26 cellular contexts compared by ENCODE assay signal in the genomic region with DNA sequence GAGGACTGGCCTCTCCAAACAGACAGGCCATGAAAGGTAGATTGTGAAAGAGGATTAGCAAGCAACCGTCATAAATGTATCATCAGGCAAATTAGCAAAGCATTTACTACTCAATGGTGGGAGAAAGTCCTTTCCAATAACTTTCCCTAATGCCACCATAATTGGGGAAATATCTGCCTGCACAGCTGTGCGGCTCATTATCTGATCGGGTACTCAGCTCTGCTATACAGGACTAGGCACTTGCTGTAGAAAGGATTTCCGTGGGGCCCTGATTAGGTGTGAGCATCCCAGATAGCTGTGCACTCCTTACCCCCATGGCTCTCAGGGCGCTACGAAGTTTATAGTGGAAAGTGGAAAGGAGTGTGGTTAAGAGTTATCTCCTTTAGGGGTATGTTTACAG.
"Had no signal": no experiment of that assay in that cellular context is flagged by ENCODE, and none has a peak within 500 bp of the region (broad histone marks: within the 10 kb centered on the region; RNA-seq: fewer than 3 reads in every experiment).

No MANE protein-coding gene starts in this region.

- H3K9me3 ChIP-seq: colonic mucosa, esophagus muscularis mucosa, gastroesophageal sphincter, heart left ventricle, mucosa of descending colon, neutrophil, pancreas, right lobe of liver, stomach, thoracic aorta, tibial nerve, upper lobe of left lung had no signal

- H2AFZ ChIP-seq: hepatocyte had no signal

- H3K27ac ChIP-seq: colonic mucosa, esophagus muscularis mucosa, foreskin keratinocyte, gastroesophageal sphincter, heart left ventricle, hepatocyte, neutrophil, pancreas, right lobe of liver, stomach, thoracic aorta, tibial nerve, upper lobe of left lung had no signal

- H3K27me3 ChIP-seq: colonic mucosa, esophagus muscularis mucosa, gastroesophageal sphincter, pancreas, right lobe of liver, stomach, tibial nerve, upper lobe of left lung had no signal

- H3K4me3 ChIP-seq: colonic mucosa, esophagus muscularis mucosa, gastroesophageal sphincter, heart left ventricle, hepatocyte, mucosa of descending colon, pancreas, right lobe of liver, smooth muscle cell, stomach, thoracic aorta, tibial nerve, upper lobe of left lung had no signal

- H3K4me2 ChIP-seq: hepatocyte, smooth muscle cell had no signal

- DNase-seq: colonic mucosa; effector CD8-positive, alpha-beta T cell; endodermal cell; foreskin keratinocyte; heart left ventricle; kidney; mesenchymal stem cell; mucosa of descending colon; naive B cell; pancreas; right lobe of liver; stimulated activated CD4-positive, alpha-beta T cell treated with anti-CD3 and anti-CD28 coated beads, Interleukin-2, amount 100 ng/mL, for 24 hours; stimulated activated CD4-positive, alpha-beta T cell treated with anti-CD3 and anti-CD28 coated beads, Interleukin-4, amount 100 ng/mL, for 24 hours; stimulated activated naive CD4-positive, alpha-beta T cell treated with Interleukin-2 at 50 U/mL for 16 hours; stomach; upper lobe of left lung had no signal

- H3K4me1 ChIP-seq: colonic mucosa, foreskin keratinocyte, heart left ventricle, pancreas, upper lobe of left lung had no signal

- ATAC-seq: foreskin keratinocyte; gastroesophageal sphincter; heart left ventricle; left lobe of liver; mucosa of descending colon; natural killer cell treated with Interleukin-12 subunit alpha and Interleukin-12 subunit beta and Interleukin-15 and Interleukin-18, amount 100 ng/mL, for 72 hours; pancreas; right lobe of liver; stimulated activated effector memory CD8-positive, alpha-beta T cell treated with anti-CD3 and anti-CD28 coated beads, Interleukin-12 subunit alpha, Interleukin-12 subunit beta, amount 100 ng/mL, for 72 hours had no signal

- H3K36me3 ChIP-seq: colonic mucosa, esophagus muscularis mucosa, gastroesophageal sphincter, heart left ventricle, neutrophil, pancreas, right lobe of liver, stomach, thoracic aorta, tibial nerve, upper lobe of left lung had no signal

- H3K79me2 ChIP-seq: hepatocyte had no signal
